Comparison of ENCODE assay signal across 35 cellular contexts in the genomic region with DNA sequence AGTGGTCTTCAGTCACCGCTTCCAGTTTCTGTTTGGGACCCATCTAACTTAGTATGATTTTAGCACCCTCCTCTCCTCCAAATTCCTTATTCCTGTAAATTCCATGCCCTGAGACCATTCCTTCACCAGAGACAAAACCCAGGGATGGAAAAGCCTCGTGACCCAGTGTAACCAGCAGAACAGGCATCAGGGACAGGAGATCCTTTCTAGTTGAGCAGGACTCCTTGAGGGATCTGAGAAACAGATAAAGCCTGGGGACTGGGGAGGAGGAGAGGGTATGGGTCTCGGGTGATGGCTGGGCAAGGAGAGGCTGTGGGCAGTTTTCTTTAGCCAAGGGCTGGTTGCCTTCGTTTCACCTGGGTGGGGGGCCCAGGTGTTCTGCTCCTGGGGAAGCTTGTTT.
"Had no signal": no experiment of that assay in that cellular context is flagged by ENCODE, and none has a peak within 500 bp of the region (broad histone marks: within the 10 kb centered on the region; RNA-seq: fewer than 3 reads in every experiment).

No MANE protein-coding gene starts in this region.

- H3K9me3 Mint-ChIP-seq: activated CD4-positive, alpha-beta memory T cell treated with anti-CD3 and anti-CD28 coated beads for 36 hours; activated CD4-positive, alpha-beta T cell treated with anti-CD3 and anti-CD28 coated beads, Interleukin-2, amount 10 ng/mL, durations not matched to agents 7 days and 5 days; activated naive CD4-positive, alpha-beta T cell treated with anti-CD3 and anti-CD28 coated beads for 36 hours; activated naive CD4-positive, alpha-beta T cell treated with anti-CD3 and anti-CD28 coated beads, Interleukin-2, amount 50 U/mL, for 72 hours; activated T-cell treated with anti-CD3 and anti-CD28 coated beads, Interleukin-2, amount 50 U/mL, for 4 hours; activated T-helper 1 cell treated with anti-CD3 and anti-CD28 coated beads, Interleukin-12 subunit alpha, Interleukin-12 subunit beta, Interleukin-2, Interleukin-4 antibody, amounts not matched to agents 30 ng/mL and 10 ng/mL and 1 ng/mL, durations not matched to agents 14 hours and 24 hours and 36 hours; T-helper 1 cell treated with Interleukin-12 subunit alpha and Interleukin-12 subunit beta and Interleukin-4 antibody, amounts not matched to agents 30 μg/mL and 1 μg/mL, for 36 hours; T-helper 2 cell treated with Interferon-gamma antibody and Interleukin-4, amounts not matched to agents 5 μg/mL and 100 μg/mL, for 36 hours had no signal

- H3K4me3 ChIP-seq: adrenal gland, body of pancreas, MG63, Peyer's patch, SJSA1 had no signal

- H3K27ac ChIP-seq: adrenal gland, body of pancreas, Peyer's patch, SJSA1 had no signal

- H3K36me3 Mint-ChIP-seq: activated CD4-positive, alpha-beta memory T cell treated with anti-CD3 and anti-CD28 coated beads for 36 hours; activated naive CD4-positive, alpha-beta T cell treated with anti-CD3 and anti-CD28 coated beads, Interleukin-2, amount 50 U/mL, for 72 hours had no signal

- H3K9me3 ChIP-seq: adrenal gland, body of pancreas, MG63, Peyer's patch, SJSA1, SK-N-SH had no signal

- FAIRE-seq: astrocyte, bronchial epithelial cell, TTC549 had no signal

- H3K4me3 Mint-ChIP-seq: activated CD4-positive, alpha-beta memory T cell treated with anti-CD3 and anti-CD28 coated beads for 36 hours; activated CD4-positive, alpha-beta T cell treated with anti-CD3 and anti-CD28 coated beads, Interleukin-2, amount 10 ng/mL, durations not matched to agents 7 days and 5 days; activated naive CD4-positive, alpha-beta T cell treated with anti-CD3 and anti-CD28 coated beads for 36 hours; activated T-cell treated with anti-CD3 and anti-CD28 coated beads, Interleukin-2, amount 50 U/mL, for 4 hours; activated T-helper 1 cell treated with anti-CD3 and anti-CD28 coated beads, Interleukin-12 subunit alpha, Interleukin-12 subunit beta, Interleukin-2, Interleukin-4 antibody, amounts not matched to agents 30 ng/mL and 10 ng/mL and 1 ng/mL, durations not matched to agents 14 hours and 24 hours and 36 hours; T-helper 1 cell treated with Interleukin-12 subunit alpha and Interleukin-12 subunit beta and Interleukin-4 antibody, amounts not matched to agents 30 μg/mL and 1 μg/mL, for 36 hours; T-helper 2 cell treated with Interferon-gamma antibody and Interleukin-4, amounts not matched to agents 5 μg/mL and 100 μg/mL, for 36 hours had no signal

- H3K27me3 ChIP-seq: adrenal gland, body of pancreas, MG63, Peyer's patch, SJSA1 had no signal

- H3K36me3 ChIP-seq: adrenal gland, Peyer's patch had no signal

- H3K27ac Mint-ChIP-seq: activated CD4-positive, alpha-beta memory T cell treated with anti-CD3 and anti-CD28 coated beads for 36 hours; activated CD4-positive, alpha-beta T cell treated with anti-CD3 and anti-CD28 coated beads, Interleukin-2, amount 10 ng/mL, durations not matched to agents 7 days and 5 days; activated naive CD4-positive, alpha-beta T cell treated with anti-CD3 and anti-CD28 coated beads for 36 hours; activated naive CD4-positive, alpha-beta T cell treated with anti-CD3 and anti-CD28 coated beads, Interleukin-2, amount 50 U/mL, for 72 hours; activated T-helper 1 cell treated with anti-CD3 and anti-CD28 coated beads, Interleukin-12 subunit alpha, Interleukin-12 subunit beta, Interleukin-2, Interleukin-4 antibody, amounts not matched to agents 30 ng/mL and 10 ng/mL and 1 ng/mL, durations not matched to agents 14 hours and 24 hours and 36 hours; T-helper 1 cell treated with Interleukin-12 subunit alpha and Interleukin-12 subunit beta and Interleukin-4 antibody, amounts not matched to agents 30 μg/mL and 1 μg/mL, for 36 hours; T-helper 2 cell treated with Interferon-gamma antibody and Interleukin-4, amounts not matched to agents 5 μg/mL and 100 μg/mL, for 36 hours had no signal

- DNase-seq: activated CD4-positive, alpha-beta memory T cell treated with anti-CD3 and anti-CD28 coated beads for 36 hours; activated CD4-positive, alpha-beta T cell treated with anti-CD3 and anti-CD28 coated beads, Interleukin-2, amount 10 ng/mL, durations not matched to agents 7 days and 5 days; activated CD8-positive, alpha-beta memory T cell treated with anti-CD3 and anti-CD28 coated beads, Interleukin-2, amount 50 U/mL, for 4 hours; activated gamma-delta T cell treated with Interleukin-2 at 50 U/mL for 16 hours; activated naive CD4-positive, alpha-beta T cell treated with anti-CD3 and anti-CD28 coated beads for 36 hours; activated T-cell treated with anti-CD3 and anti-CD28 coated beads for 4 hours; activated T-cell treated with anti-CD3 and anti-CD28 coated beads, Interleukin-2, amount 50 U/mL, for 4 hours; adrenal gland; body of pancreas; Karpas-422; KBM-7; MG63; NCI-H1048; NCI-H1105 treated with DMSO at 0.1 percent for 48 hours; NCI-H1436; NCI-H1694; NCI-H1930; NCI-H2081 treated with DMSO at 0.1 percent for 48 hours; NCI-H226; NCI-H524 treated with DMSO at 0.1 percent for 48 hours; NCI-H748 treated with DMSO at 0.1 percent for 48 hours; NK-92 treated with Interleukin-12 subunit alpha and Interleukin-12 subunit beta, amount 100 ng/mL, for 24 hours; PC-3; Peyer's patch; RPMI8226; SHP77 treated with DMSO at 0.1 percent for 48 hours; SK-N-SH had no signal

- H3K4me1 ChIP-seq: adrenal gland, body of pancreas had no signal
